In genomic region chr19:8618751-8619150, GRCh38 we compare ENCODE assay signal across 14 cellular contexts.
DNase-seq lines count a peak whose midpoint lies in the region; TF ChIP-seq lines count a peak whose summit lies in the region.
"Had no signal": no experiment of that assay in that cellular context is flagged by ENCODE, and none has a peak within 500 bp of the region (broad histone marks: within the 10 kb centered on the region; RNA-seq: fewer than 3 reads in every experiment).

No MANE protein-coding gene starts in this region.

- H3K4me3 ChIP-seq in choroid plexus epithelial cell (ENCODE audit: low read depth, low read length), result no peak overlapping the region
- H3K4me3 ChIP-seq: SJSA1 had no signal

- no peak for TF ChIP-seq CTCF in choroid plexus epithelial cell (conservative IDR thresholded peaks at IDR 0.05; ENCODE audit: low read depth, low read length)

- DNase-seq in ELR (ENCODE audit: low read depth), result peak; percentile 25
- DNase-seq in HEK293T (ENCODE audit: extremely low spot score), result no peak
- DNase-seq in RKO (ENCODE audit: low spot score), result peak; percentile 53
- peak; percentile 43 for DNase-seq in choroid plexus epithelial cell (ENCODE audit: low read depth)
- no peak for DNase-seq in superior temporal gyrus (ENCODE audit: extremely low spot score)
- DNase-seq in NAMALWA (ENCODE audit: low spot score), result no peak
- no peak for DNase-seq in stimulated activated CD4-positive, alpha-beta T cell treated with anti-CD3 and anti-CD28 coated beads, Interleukin-15, amount 100 ng/mL, for 24 hours
- DNase-seq: AML-193, H9, NCI-H1105, NCI-H2081 treated with DMSO at 0.1 percent for 48 hours, NCI-H510A treated with DMSO at 0.1 percent for 48 hours, PC-3 had no signal

- CTCF ChIA-PET in HEK293T (lab: Yijun Ruan, JAX), result no interaction called here

- POLR2A ChIA-PET in HEK293T (lab: Yijun Ruan, JAX), result interaction anchor here (0.6 kb wide), 1 partner anchor 105 kb away, joined by 3 read pairs; the partner anchor contains the start of gene ZNF414

TF ChIP-seq in HEK293T, 16 proteins besides CTCF, POLR2A, EP300 and RAD21:
- TF ChIP-seq SP1 (IDR thresholded peaks at IDR 0.05) (no peak), ARNT (IDR thresholded peaks at IDR 0.05) (no peak), LEF1 (IDR thresholded peaks at IDR 0.05; ENCODE audit: borderline replicate concordance) (no peak), FOXM1 (IDR thresholded peaks at IDR 0.05; ENCODE audit: borderline replicate concordance) (no peak), FOXK2 (IDR thresholded peaks at IDR 0.05) (no peak), ZNF384 (IDR thresholded peaks at IDR 0.05) (peak; percentile 98)

Comparison
In these comparisons a context has a peak if more than half of its experiments do, and no peak if none do; other contexts are left out.
1. DNase-seq: peak in ELR (single experiment), RKO (single experiment) and choroid plexus epithelial cell (single experiment); none in HEK293T (single experiment), superior temporal gyrus (single experiment), NAMALWA (single experiment) and stimulated activated CD4-positive, alpha-beta T cell treated with anti-CD3 and anti-CD28 coated beads, Interleukin-15, amount 100 ng/mL, for 24 hours (single experiment).